In genomic region chr10:46290101-46290884, GRCh38 we compare ENCODE assay signal across 23 cellular contexts. TPM values are rescaled to one million over a fixed set of nuclear protein-coding genes. Genes with fewer than 3 reads are reported as not detected.
"Had no signal": no experiment of that assay in that cellular context is flagged by ENCODE, and none has a peak within 500 bp of the region (broad histone marks: within the 10 kb centered on the region; RNA-seq: fewer than 3 reads in every experiment).

No MANE protein-coding gene starts in this region.

- H3K4me3 ChIP-seq: ascending aorta, body of pancreas, MG63, Peyer's patch, SJCRH30 had no signal

- H3K27me3 ChIP-seq: ascending aorta, body of pancreas, MG63, Peyer's patch, SJCRH30 had no signal

- H3K9me3 ChIP-seq: ascending aorta, body of pancreas, MG63, Peyer's patch, SJCRH30 had no signal

- FAIRE-seq: bronchial epithelial cell had no signal

- H3K27ac ChIP-seq: ascending aorta, body of pancreas, Peyer's patch, RWPE1, SJCRH30 had no signal

- H3K36me3 ChIP-seq: ascending aorta, MG63, Peyer's patch, SJCRH30 had no signal

- H3K4me1 ChIP-seq: ascending aorta, SJCRH30 had no signal

- DNase-seq: activated naive CD8-positive, alpha-beta T cell treated with anti-CD3 and anti-CD28 coated beads, Interleukin-2, amount 50 U/mL, for 24 hours; activated T-cell treated with anti-CD3 and anti-CD28 coated beads for 4 hours; activated T-cell treated with anti-CD3 and anti-CD28 coated beads, Interleukin-2, amount 50 U/mL, for 48 hours; amniotic stem cell; central memory CD4-positive, alpha-beta T cell; MG63; MV-4-11; NCI-H1092 treated with DMSO at 0.1 percent for 48 hours; NCI-H1436; NCI-H1694 treated with DMSO at 0.1 percent for 48 hours; NCI-H2029 treated with DMSO at 0.1 percent for 48 hours; NCI-H345; NCI-H510A; NCI-H69; NK-92 treated with Interleukin-12 subunit alpha and Interleukin-12 subunit beta, amount 100 ng/mL, for 24 hours; Right ventricle myocardium superior; SJCRH30 had no signal

RNA-seq across cellular contexts. Expression of gene ANTXRL, which starts 3.5 kb away (rescaled TPM):
- total RNA-seq: activated T-helper 17 cell treated with anti-CD3 and anti-CD28 coated beads, Interleukin-2, amount 50 U/mL, for 72 hours; ascending aorta; body of pancreas; bronchial epithelial cell; Peyer's patch; Right ventricle myocardium superior; SJCRH30 had no signal
